Comparison of ENCODE assay signal across 9 cellular contexts in genomic region chr13:20230913-20231838, GRCh38. TPM values are rescaled to one million over a fixed set of nuclear protein-coding genes. Genes with fewer than 3 reads are reported as not detected.
DNase-seq lines count a peak whose midpoint lies in the region; ATAC-seq, FAIRE-seq and TF ChIP-seq lines count a peak whose summit lies in the region.
"Had no signal": no experiment of that assay in that cellular context is flagged by ENCODE, and none has a peak within 500 bp of the region (broad histone marks: within the 10 kb centered on the region; RNA-seq: fewer than 3 reads in every experiment).

No MANE protein-coding gene starts in this region.

- TF ChIP-seq RAD21 in HepG2 (CRISPR knock-in tag; IDR thresholded peaks at IDR 0.05): no peak

- peak overlapping the region in 1 of 2 donors; percentile 31 for H3K27ac Mint-ChIP-seq in activated naive CD4-positive, alpha-beta T cell treated with anti-CD3 and anti-CD28 coated beads, Interleukin-2, amount 50 U/mL, for 72 hours
- no peak overlapping the region for H3K27ac Mint-ChIP-seq in stimulated activated naive B cell treated with anti-CD40 and anti-IgM and Interleukin-4, amounts not matched to agents 10 μg/mL and 1 μg/mL and 100 μg/mL, for 72 hours

- no peaks in the 10 kb centered on the region for H3K4me1 ChIP-seq in HepG2 (ENCODE audit: insufficient read depth, low read length)

- peak overlapping the region; percentile 62 to 69 for H3K4me3 Mint-ChIP-seq in stimulated activated naive B cell treated with anti-CD40 and anti-IgM and Interleukin-4, amounts not matched to agents 10 μg/mL and 1 μg/mL and 100 μg/mL, for 72 hours

- intact Hi-C loops in HepG2 (cut with micrococcal nuclease; ENCODE audit: unreplicated experiment): no loop called here

- H3K27me3 Mint-ChIP-seq in stimulated activated naive B cell treated with anti-CD40 and anti-IgM and Interleukin-4, amounts not matched to agents 10 μg/mL and 1 μg/mL and 100 μg/mL, for 72 hours: peaks cover 38 to 49% of the 10 kb centered on the region in 2 donors

- WGBS in HepG2 (ENCODE audit: low lambda C conversion rate): 58% methylated on average over 22 of the region's 30 CpGs

- TF ChIP-seq POLR2A in HepG2 (IDR thresholded peaks at IDR 0.05; ENCODE audit: insufficient read depth in 1 of 2, low read depth in 2 of 2, low read length in 2 of 2): no peak

- FAIRE-seq in HepG2 (lab: Jason Lieb, UNC): no peak

- no peaks in the 10 kb centered on the region for H3K79me2 ChIP-seq in HepG2 (ENCODE audit: insufficient read depth, low read length)

- in situ Hi-C loops in HepG2 (cut with HindIII; ENCODE audit: extremely low pct_ligation_motif_present, low pct_unique_long_range_greater_than_20kb): no loop called here

- H3K9ac ChIP-seq in HepG2 (ENCODE audit: insufficient read depth, low read depth, low read length): no peak overlapping the region

- no peak overlapping the region for H3K27ac ChIP-seq in HepG2 (ENCODE audit: extremely low read length, insufficient read depth, low read length)

- no peak overlapping the region for H2AFZ ChIP-seq in HepG2 (ENCODE audit: low read length)

- H3K36me3 ChIP-seq in HepG2 (replicated peaks in 1 of 2; ENCODE audit: control insufficient read depth in 1 of 2, insufficient read depth in 2 of 2, low read length in 2 of 2): no peaks in the 10 kb centered on the region

- DNase-seq in NOMO-1 treated with DMSO at 0.1 percent for 48 hours (lab: John Stamatoyannopoulos, UW; ENCODE audit: unreplicated experiment) (peak; percentile 59), HepG2 (ENCODE audit: low spot score) (no peak), DMS153 (lab: John Stamatoyannopoulos, UW) (no peak), occipital lobe (lab: John Stamatoyannopoulos, UW) (no peak)
- DNase-seq in activated naive CD4-positive, alpha-beta T cell treated with anti-CD3 and anti-CD28 coated beads, Interleukin-2, amount 50 U/mL, for 72 hours (ENCODE audit: low spot score in 2 of 2): peak in 1 of 2 donors; percentile 15
- no peak for DNase-seq in stimulated activated naive B cell treated with anti-CD40 and anti-IgM and Interleukin-4, amounts not matched to agents 10 μg/mL and 1 μg/mL and 100 μg/mL, for 72 hours

- no peak for TF ChIP-seq CTCF in HepG2 (CRISPR knock-in tag; IDR thresholded peaks at IDR 0.05)

- peaks cover 5 to 34% of the 10 kb centered on the region in 2 experiments; a peak in 4 of 5 replicates for H3K27me3 ChIP-seq in HepG2 (ENCODE audit: control insufficient read depth in 1 of 2, insufficient read depth in 2 of 2, low read length in 2 of 2)

- H3K9me3 ChIP-seq in HepG2 (ENCODE audit: low read length): no peaks in the 10 kb centered on the region

- CTCF ChIA-PET in HepG2 (lab: Yijun Ruan, JAX; ENCODE audit: low intra/inter-chr PET ratio, low total read pairs): no interaction called here

- no peaks in the 10 kb centered on the region for H3K36me3 Mint-ChIP-seq in activated naive CD4-positive, alpha-beta T cell treated with anti-CD3 and anti-CD28 coated beads, Interleukin-2, amount 50 U/mL, for 72 hours
- no peaks in the 10 kb centered on the region for H3K36me3 Mint-ChIP-seq in stimulated activated naive B cell treated with anti-CD40 and anti-IgM and Interleukin-4, amounts not matched to agents 10 μg/mL and 1 μg/mL and 100 μg/mL, for 72 hours

- no peak overlapping the region for H3K4me3 ChIP-seq in HepG2 (replicated peaks in 1 of 3; ENCODE audit: insufficient read depth in 1 of 3, low read depth in 2 of 3, low read length in 3 of 3)

- H3K4me1 Mint-ChIP-seq in stimulated activated naive B cell treated with anti-CD40 and anti-IgM and Interleukin-4, amounts not matched to agents 10 μg/mL and 1 μg/mL and 100 μg/mL, for 72 hours: peaks cover 3 to 10% of the 10 kb centered on the region in 2 donors

- BruUV-seq in HepG2 (replicated peaks; lab: Mats Ljungman, UMichigan): no TSS peak

- H3K9me3 Mint-ChIP-seq in activated naive CD4-positive, alpha-beta T cell treated with anti-CD3 and anti-CD28 coated beads, Interleukin-2, amount 50 U/mL, for 72 hours: no peaks in the 10 kb centered on the region
- no peaks in the 10 kb centered on the region for H3K9me3 Mint-ChIP-seq in stimulated activated naive B cell treated with anti-CD40 and anti-IgM and Interleukin-4, amounts not matched to agents 10 μg/mL and 1 μg/mL and 100 μg/mL, for 72 hours

- no peaks in the 10 kb centered on the region for H4K20me1 ChIP-seq in HepG2 (ENCODE audit: insufficient read depth, low read length)

- peak; percentile 35 to 69 for ATAC-seq in activated naive CD4-positive, alpha-beta T cell treated with anti-CD3 and anti-CD28 coated beads, Interleukin-2, amount 50 U/mL, for 72 hours
- ATAC-seq in HepG2: 0 out of 3 replicates have a peak, but pooled peaks have one; percentile 21
- peak in 1 of 2 donors; percentile 23 for ATAC-seq in stimulated activated naive B cell treated with anti-CD40 and anti-IgM and Interleukin-4, amounts not matched to agents 10 μg/mL and 1 μg/mL and 100 μg/mL, for 72 hours (replicated peaks)
- no peak for ATAC-seq in GM21528 (IDR thresholded peaks at IDR 0.05; ENCODE audit: low FRiP score, unreplicated experiment)
- no peak for ATAC-seq in GM21515 (IDR thresholded peaks at IDR 0.05; ENCODE audit: unreplicated experiment)

- H3K4me2 ChIP-seq in HepG2 (ENCODE audit: low read depth, low read length): peak overlapping the region; percentile 42; the same call in 1 of the 2 replicates

- TF ChIP-seq EP300 in HepG2 (IDR thresholded peaks at IDR 0.05; ENCODE audit: low read depth in 2 of 2, low read length in 2 of 2): no peak
- TF ChIP-seq EP300 in HepG2 (CRISPR knock-in tag; IDR thresholded peaks at IDR 0.05; ENCODE audit: borderline replicate concordance): no peak

- POLR2A ChIA-PET in HepG2 (lab: Yijun Ruan, JAX): no interaction called here

TF ChIP-seq in HepG2, 621 proteins besides CTCF, POLR2A, EP300 and RAD21 (continues in another document):
- TF ChIP-seq ZKSCAN5 (CRISPR knock-in tag; IDR thresholded peaks at IDR 0.05) (no peak), NCOA5 (CRISPR knock-in tag; IDR thresholded peaks at IDR 0.05) (no peak), HOXA3 (CRISPR knock-in tag; IDR thresholded peaks at IDR 0.05) (no peak), ZMYM3 (CRISPR knock-in tag; IDR thresholded peaks at IDR 0.05) (no peak), ZBTB42 (CRISPR knock-in tag; IDR thresholded peaks at IDR 0.05) (no peak), ZNF629 (CRISPR knock-in tag; conservative IDR thresholded peaks at IDR 0.05) (no peak)

RNA-seq across cellular contexts. Expression of gene GJB6, which starts 0.9 kb away (rescaled TPM):
- total RNA-seq in activated naive CD4-positive, alpha-beta T cell treated with anti-CD3 and anti-CD28 coated beads, Interleukin-2, amount 50 U/mL, for 72 hours: 1 to 10 TPM; 1.3 to 4.7 TPM
- total RNA-seq in HepG2 (2016; rRNA removed; fragmentation: Illumina TruSeq; extraction: Trizol) (not detected in 2 replicates), occipital lobe (8.3 TPM)
- not detected in 2 replicates for total RNA-seq in HepG2 (2016; cell fraction: cytosol; rRNA removed; fragmentation: Illumina TruSeq; extraction: Trizol; ENCODE audit: low read depth)
- not detected in 2 replicates for total RNA-seq in HepG2 (2016; cell fraction: insoluble cytoplasmic fraction; rRNA removed; fragmentation: Illumina TruSeq; extraction: Trizol)
- total RNA-seq in HepG2 (2016; cell fraction: membrane; rRNA removed; fragmentation: Illumina TruSeq; extraction: Trizol): not detected in 2 replicates
- not detected in 2 replicates for total RNA-seq in HepG2 (2016; cell fraction: nucleus; rRNA removed; fragmentation: Illumina TruSeq; extraction: Trizol)
- polyA plus RNA-seq in HepG2 (2011; rRNA removed): not detected in 2 replicates
- not detected in 2 replicates for polyA plus RNA-seq in HepG2 (2011; cell fraction: cytosol; rRNA removed)
- polyA plus RNA-seq in HepG2 (2011; cell fraction: nucleus; rRNA removed): not detected in 2 replicates
- polyA plus RNA-seq in HepG2 (2012): not detected in 2 replicates
- polyA plus RNA-seq in HepG2 (2016; cell fraction: cytosol; fragmentation: Illumina TruSeq; extraction: Trizol; ENCODE audit: low read depth): not detected in 2 replicates
- polyA plus RNA-seq in HepG2 (2016; cell fraction: insoluble cytoplasmic fraction; fragmentation: Illumina TruSeq; extraction: Trizol; ENCODE audit: low read depth): not detected in 2 replicates
- not detected in 2 replicates for polyA plus RNA-seq in HepG2 (2016; cell fraction: membrane; fragmentation: Illumina TruSeq; extraction: Trizol; ENCODE audit: low read depth)
- not detected in 2 replicates for polyA plus RNA-seq in HepG2 (2016; cell fraction: nucleus; fragmentation: Illumina TruSeq; extraction: Trizol; ENCODE audit: insufficient read depth, low read depth)
- polyA minus RNA-seq in HepG2 (2011; rRNA and poly(A)+ RNA removed; ENCODE audit: low replicate concordance): not detected in 2 replicates
- polyA minus RNA-seq in HepG2 (2011; cell fraction: cytosol; rRNA and poly(A)+ RNA removed): not detected in 2 replicates
- not detected in 2 replicates for polyA minus RNA-seq in HepG2 (2011; cell fraction: nucleus; rRNA and poly(A)+ RNA removed)
- total RNA-seq: renal cortical epithelial cell had no signal

RNA-seq across cellular contexts. Expression of gene GJB2, which starts 38.4 kb away (rescaled TPM):
- 1 to 10 TPM; 1.5 to 2.7 TPM for total RNA-seq in activated naive CD4-positive, alpha-beta T cell treated with anti-CD3 and anti-CD28 coated beads, Interleukin-2, amount 50 U/mL, for 72 hours
- 0.18 TPM in 1 of 2 replicates, not detected in the other for total RNA-seq in HepG2 (2016; rRNA removed; fragmentation: Illumina TruSeq; extraction: Trizol)
- total RNA-seq in HepG2 (2016; cell fraction: cytosol; rRNA removed; fragmentation: Illumina TruSeq; extraction: Trizol; ENCODE audit: low read depth): not detected in 2 replicates
- total RNA-seq in HepG2 (2016; cell fraction: insoluble cytoplasmic fraction; rRNA removed; fragmentation: Illumina TruSeq; extraction: Trizol): 0.19 TPM in 1 of 2 replicates, not detected in the other
- total RNA-seq in HepG2 (2016; cell fraction: membrane; rRNA removed; fragmentation: Illumina TruSeq; extraction: Trizol): 0.07 TPM in 1 of 2 replicates, not detected in the other
- total RNA-seq in HepG2 (2016; cell fraction: nucleus; rRNA removed; fragmentation: Illumina TruSeq; extraction: Trizol): 0.16 TPM in 1 of 2 replicates, not detected in the other
- 0.08 and 0.15 TPM in 2 replicates for polyA plus RNA-seq in HepG2 (2011; rRNA removed)
- polyA plus RNA-seq in HepG2 (2011; cell fraction: cytosol; rRNA removed): 0.09 and 0.15 TPM in 2 replicates
- not detected in 2 replicates for polyA plus RNA-seq in HepG2 (2011; cell fraction: nucleus; rRNA removed)
- 0.08 and 0.20 TPM in 2 replicates for polyA plus RNA-seq in HepG2 (2012)
- 0.09 TPM in 1 of 2 replicates, not detected in the other for polyA plus RNA-seq in HepG2 (2016; cell fraction: cytosol; fragmentation: Illumina TruSeq; extraction: Trizol; ENCODE audit: low read depth)
- polyA plus RNA-seq in HepG2 (2016; cell fraction: insoluble cytoplasmic fraction; fragmentation: Illumina TruSeq; extraction: Trizol; ENCODE audit: low read depth): 0.13 and 0.16 TPM in 2 replicates
- polyA plus RNA-seq in HepG2 (2016; cell fraction: membrane; fragmentation: Illumina TruSeq; extraction: Trizol; ENCODE audit: low read depth): 0.12 and 0.13 TPM in 2 replicates
- 0.21 and 0.39 TPM in 2 replicates for polyA plus RNA-seq in HepG2 (2016; cell fraction: nucleus; fragmentation: Illumina TruSeq; extraction: Trizol; ENCODE audit: insufficient read depth, low read depth)
- 0.14 and 0.44 TPM in 2 replicates for polyA minus RNA-seq in HepG2 (2011; rRNA and poly(A)+ RNA removed; ENCODE audit: low replicate concordance)
- polyA minus RNA-seq in HepG2 (2011; cell fraction: cytosol; rRNA and poly(A)+ RNA removed): not detected in 2 replicates
- not detected in 2 replicates for polyA minus RNA-seq in HepG2 (2011; cell fraction: nucleus; rRNA and poly(A)+ RNA removed)
- 3.1 TPM for total RNA-seq in occipital lobe

Comparison
In these comparisons a context has a peak if more than half of its experiments do, and no peak if none do; other contexts are left out.
1. ATAC-seq: peak in activated naive CD4-positive, alpha-beta T cell treated with anti-CD3 and anti-CD28 coated beads, Interleukin-2, amount 50 U/mL, for 72 hours (2 of 2) and HepG2 (single experiment); none in GM21528 (single experiment) and GM21515 (single experiment).